ENCODE assay signal across 36 cellular contexts in the genomic region with DNA sequence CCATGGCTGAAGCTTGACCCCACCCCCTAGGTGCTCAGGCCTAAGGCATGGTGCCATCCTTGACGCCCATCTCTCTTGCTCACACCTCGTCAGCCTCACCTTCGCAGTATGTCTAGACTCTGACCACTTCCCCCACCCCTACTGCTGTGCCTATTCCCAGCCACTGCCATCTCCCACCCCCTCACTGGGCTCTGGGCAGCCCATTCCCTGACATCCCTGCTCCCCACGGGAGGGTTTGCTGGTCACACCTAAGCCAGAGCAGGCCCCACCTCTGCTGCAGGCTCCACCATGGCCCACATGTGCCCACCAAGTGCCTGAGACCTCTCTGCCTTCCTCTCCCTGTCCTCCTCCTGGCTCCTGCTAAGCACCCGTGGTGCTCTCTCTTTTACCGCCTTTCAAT. TPM values are rescaled to one million over a fixed set of nuclear protein-coding genes. Genes with fewer than 3 reads are reported as not detected.
"Had no signal": no experiment of that assay in that cellular context is flagged by ENCODE, and none has a peak within 500 bp of the region (broad histone marks: within the 10 kb centered on the region; RNA-seq: fewer than 3 reads in every experiment).

No MANE protein-coding gene starts in this region.

- ATAC-seq: activated CD8-positive, alpha-beta T cell treated with anti-CD3 and anti-CD28 coated beads for 36 hours; activated naive CD4-positive, alpha-beta T cell treated with anti-CD3 and anti-CD28 coated beads, Interleukin-2, amount 50 U/mL, for 72 hours; activated T-cell treated with anti-CD3 and anti-CD28 coated beads, Interleukin-2, amount 50 U/mL, for 4 hours; activated T-cell treated with anti-CD3 and anti-CD28 coated beads, Interleukin-2, amount 50 U/mL, for 72 hours; activated T-helper 17 cell treated with anti-CD3 and anti-CD28 coated beads, Interleukin-2, amount 50 U/mL, for 72 hours; body of pancreas had no signal

- H3K4me1 ChIP-seq: breast epithelium had no signal

- H3K27ac ChIP-seq: adrenal gland, body of pancreas, brain microvascular endothelial cell, breast epithelium, VCaP had no signal

- DNase-seq: activated B cell treated with CpG ODN at 0.5 μM for 24 hours; activated CD4-positive, alpha-beta memory T cell treated with anti-CD3 and anti-CD28 coated beads for 36 hours; activated CD4-positive, alpha-beta T cell treated with anti-CD3 and anti-CD28 coated beads for 4 hours; activated CD4-positive, alpha-beta T cell treated with anti-CD3 and anti-CD28 coated beads, Interleukin-2, amount 10 ng/mL, durations not matched to agents 24 days and 14 days; activated CD4-positive, alpha-beta T cell treated with anti-CD3 and anti-CD28 coated beads, Interleukin-2, amount 50 U/mL, for 1 hour; activated CD4-positive, alpha-beta T cell treated with anti-CD3 and anti-CD28 coated beads, Interleukin-2, amount 50 U/mL, for 4 hours; activated CD4-positive, CD25-positive, alpha-beta regulatory T cell treated with anti-CD3 and anti-CD28 coated beads, Interleukin-2, amount 50 U/mL, for 72 hours; activated CD8-positive, alpha-beta memory T cell treated with anti-CD3 and anti-CD28 coated beads, Interleukin-2, amount 50 U/mL, for 4 hours; activated CD8-positive, alpha-beta T cell treated with anti-CD3 and anti-CD28 coated beads for 36 hours; activated effector memory CD4-positive, alpha-beta T cell treated with anti-CD3 and anti-CD28 coated beads, Interleukin-2, amount 50 U/mL, for 16 hours; activated gamma-delta T cell treated with Interleukin-2 at 50 U/mL for 16 hours; activated naive CD4-positive, alpha-beta T cell; activated naive CD4-positive, alpha-beta T cell treated with anti-CD3 and anti-CD28 coated beads for 36 hours; activated naive CD4-positive, alpha-beta T cell treated with anti-CD3 and anti-CD28 coated beads, Interleukin-2, amount 50 U/mL, for 16 hours; activated naive CD8-positive, alpha-beta T cell treated with anti-CD3 and anti-CD28 coated beads for 36 hours; activated T-cell treated with anti-CD3 and anti-CD28 coated beads for 4 hours; activated T-cell treated with anti-CD3 and anti-CD28 coated beads, Interleukin-2, amount 50 U/mL, for 1 hour; activated T-cell treated with anti-CD3 and anti-CD28 coated beads, Interleukin-2, amount 50 U/mL, for 4 hours; activated T-cell treated with anti-CD3 and anti-CD28 coated beads, Interleukin-2, amount 50 U/mL, for 72 hours; amniotic stem cell; aorta; body of pancreas; brain microvascular endothelial cell; central memory CD4-positive, alpha-beta T cell; T-helper 1 cell; T-helper 2 cell; T-helper 9 cell had no signal

- H3K4me3 ChIP-seq: adrenal gland, body of pancreas, breast epithelium had no signal

- H3K36me3 ChIP-seq: adrenal gland, brain microvascular endothelial cell, breast epithelium had no signal

- H3K27me3 ChIP-seq: brain microvascular endothelial cell, breast epithelium had no signal

- H3K9me3 ChIP-seq: adrenal gland, body of pancreas, breast epithelium had no signal

RNA-seq across cellular contexts. Expression of a gene that starts 47.7 kb away (rescaled TPM):
- total RNA-seq: activated B cell treated with CpG ODN at 0.5 μM for 24 hours; activated CD4-positive, alpha-beta memory T cell treated with anti-CD3 and anti-CD28 coated beads for 36 hours; activated CD4-positive, alpha-beta T cell treated with anti-CD3 and anti-CD28 coated beads, Interleukin-2, amount 10 ng/mL, durations not matched to agents 24 days and 14 days; activated CD8-positive, alpha-beta memory T cell treated with anti-CD3 and anti-CD28 coated beads for 36 hours; activated CD8-positive, alpha-beta T cell treated with anti-CD3 and anti-CD28 coated beads for 36 hours; activated naive CD4-positive, alpha-beta T cell treated with anti-CD3 and anti-CD28 coated beads for 36 hours; activated naive CD4-positive, alpha-beta T cell treated with anti-CD3 and anti-CD28 coated beads, Interleukin-2, amount 50 U/mL, for 72 hours; activated naive CD8-positive, alpha-beta T cell treated with anti-CD3 and anti-CD28 coated beads for 36 hours; activated T-cell treated with anti-CD3 and anti-CD28 coated beads, Interleukin-2, amount 50 U/mL, for 4 hours; activated T-cell treated with anti-CD3 and anti-CD28 coated beads, Interleukin-2, amount 50 U/mL, for 72 hours; activated T-helper 1 cell treated with anti-CD3 and anti-CD28 coated beads, Interleukin-12 subunit alpha, Interleukin-12 subunit beta, Interleukin-2, Interleukin-4 antibody, amounts not matched to agents 30 ng/mL and 10 ng/mL and 1 ng/mL, durations not matched to agents 14 hours and 24 hours and 36 hours; activated T-helper 17 cell treated with anti-CD3 and anti-CD28 coated beads, Interleukin-2, amount 50 U/mL, for 72 hours; adrenal gland; aorta; astrocyte; body of pancreas; breast epithelium; cardiac septum had no signal
- polyA plus RNA-seq: adrenal gland, aorta had no signal
